In the genomic region with DNA sequence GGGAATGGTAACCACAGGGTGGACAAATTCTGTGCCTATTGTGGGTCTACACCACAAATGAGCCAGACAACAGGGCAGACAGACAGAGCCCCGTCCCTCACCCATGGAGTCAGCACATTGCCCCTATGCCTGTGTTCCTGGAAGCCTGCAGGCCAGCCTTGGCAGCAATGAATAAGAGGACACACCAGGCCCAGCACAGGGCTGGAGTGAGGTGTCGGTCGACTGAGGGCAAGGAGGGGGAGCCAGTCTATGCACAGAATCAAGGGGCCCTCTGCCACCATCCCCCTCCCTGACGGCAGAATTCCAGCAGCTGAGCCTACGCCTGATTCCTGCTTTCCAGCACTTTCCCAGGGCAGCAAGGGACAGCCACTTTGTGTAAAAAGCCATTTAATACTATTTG, we compare ENCODE assay signal across 16 cellular contexts.
A peak's percentile ranks its signal among the peaks of the same experiment; 100 is the strongest.
DNase-seq lines count a peak whose midpoint lies in the region; ATAC-seq and TF ChIP-seq lines count a peak whose summit lies in the region.
"Had no signal": no experiment of that assay in that cellular context is flagged by ENCODE, and none has a peak within 500 bp of the region (broad histone marks: within the 10 kb centered on the region; RNA-seq: fewer than 3 reads in every experiment).

No MANE protein-coding gene starts in this region.

- H3K27ac ChIP-seq in breast epithelium (no peak overlapping the region), spleen (no peak overlapping the region), MM.1S (ENCODE audit: low read length) (no peak overlapping the region)
- H3K27ac ChIP-seq: 22Rv1, A549, HL-60 had no signal

- H3K4me1 ChIP-seq in breast epithelium, result no peaks in the 10 kb centered on the region
- no peaks in the 10 kb centered on the region for H3K4me1 ChIP-seq in spleen
- no peaks in the 10 kb centered on the region for H3K4me1 ChIP-seq in MM.1S (ENCODE audit: low read length)
- H3K4me1 ChIP-seq: A549 had no signal

- no peak overlapping the region for H2AFZ ChIP-seq in MM.1S (ENCODE audit: low read length)

- WGBS in spleen, 5 donors, result 72 to 88% (median 82%) methylated on average over 5 of the region's 5 CpGs

- CTCF ChIA-PET in MCF 10A (lab: Yijun Ruan, JAX), result no interaction called here

- H3K4me2 ChIP-seq in MM.1S (ENCODE audit: low read depth, low read length), result no peak overlapping the region
- H3K4me2 ChIP-seq: A549 had no signal

- no peaks in the 10 kb centered on the region for H3K4me1 Mint-ChIP-seq in MCF 10A (ENCODE audit: insufficient read depth, unreplicated experiment)
- H3K4me1 Mint-ChIP-seq: CD14-positive monocyte; CD4-positive, alpha-beta memory T cell had no signal

- no peaks in the 10 kb centered on the region for H3F3A ChIP-seq in MM.1S (ENCODE audit: insufficient read depth, low read length)

- no peaks in the 10 kb centered on the region for H3K79me2 ChIP-seq in MM.1S (ENCODE audit: low read length)

- BruUV-seq in MCF 10A (replicated peaks; lab: Mats Ljungman, UMichigan), result no TSS peak

- H3K4me3 ChIP-seq in breast epithelium (no peak overlapping the region), spleen (no peak overlapping the region), MM.1S (ENCODE audit: low read length) (no peak overlapping the region)
- H3K4me3 ChIP-seq: A549 had no signal

- H3K9me3 Mint-ChIP-seq in MCF 10A (ENCODE audit: unreplicated experiment), result no peaks in the 10 kb centered on the region
- H3K9me3 Mint-ChIP-seq: CD14-positive monocyte had no signal

- peaks cover 38% of the 10 kb centered on the region for H3K27me3 Mint-ChIP-seq in MCF 10A (ENCODE audit: insufficient read depth, unreplicated experiment)

- TF ChIP-seq POLR2A in breast epithelium (IDR thresholded peaks at IDR 0.05) (no peak), spleen (IDR thresholded peaks at IDR 0.05) (no peak)

- H3K27me3 ChIP-seq in breast epithelium, result no peaks in the 10 kb centered on the region
- H3K27me3 ChIP-seq in spleen (replicated peaks in 1 of 7), result no peaks in the 10 kb centered on the region
- H3K27me3 ChIP-seq in MM.1S (replicated peaks; ENCODE audit: insufficient read depth, low read length), result no peaks in the 10 kb centered on the region

- no peaks in the 10 kb centered on the region for H4K20me1 ChIP-seq in MM.1S (ENCODE audit: insufficient read depth, low read length)

- H3K36me3 Mint-ChIP-seq in MCF 10A (ENCODE audit: insufficient read depth, unreplicated experiment), result no peaks in the 10 kb centered on the region
- H3K36me3 Mint-ChIP-seq: CD14-positive monocyte; CD4-positive, alpha-beta memory T cell had no signal

- no peak overlapping the region for H3K4me3 Mint-ChIP-seq in MCF 10A (ENCODE audit: unreplicated experiment)
- H3K4me3 Mint-ChIP-seq: CD14-positive monocyte; CD4-positive, alpha-beta memory T cell had no signal

- POLR2A ChIA-PET in MCF 10A (lab: Yijun Ruan, JAX), result no interaction called here

- intact Hi-C loops in MCF 10A (cut with micrococcal nuclease), result no loop called here
- intact Hi-C loops in breast epithelium (cut with DNase I; ENCODE audit: low total_unique reads), result loop anchor here (10.0 kb wide), 1 partner anchor 419 kb away; no protein-coding TSS in a partner anchor
- intact Hi-C loops in spleen (cut with DNase I; ENCODE audit: low total_unique reads), result no loop called here

- peak overlapping the region; percentile 55 for H3K27ac Mint-ChIP-seq in MCF 10A (ENCODE audit: low read depth, unreplicated experiment)
- H3K27ac Mint-ChIP-seq: CD14-positive monocyte; CD4-positive, alpha-beta memory T cell had no signal

- H3K36me3 ChIP-seq in breast epithelium (no peaks in the 10 kb centered on the region), spleen (no peaks in the 10 kb centered on the region), MM.1S (replicated peaks; ENCODE audit: insufficient read depth, low read length) (no peaks in the 10 kb centered on the region)

- DNase-seq in MCF 10A (ENCODE audit: unreplicated experiment) (no peak), breast epithelium (ENCODE audit: low spot score in 2 of 2) (no peak), globus pallidus (ENCODE audit: low spot score) (peak; percentile 37), pons (ENCODE audit: low spot score) (peak; percentile 67), spleen (no peak), MM.1S (no peak)
- DNase-seq: AML-193; CD4-positive, alpha-beta memory T cell; DND-41; EL; HCEC 1CT had no signal

- TF ChIP-seq CTCF in MCF 10A (IDR thresholded peaks at IDR 0.05; ENCODE audit: unreplicated experiment), result no peak
- no peak for TF ChIP-seq CTCF in breast epithelium (IDR thresholded peaks at IDR 0.05)
- no peak for TF ChIP-seq CTCF in spleen (IDR thresholded peaks at IDR 0.05 in 8 of 11, conservative IDR thresholded peaks at IDR 0.05 in 3 of 11)
- TF ChIP-seq CTCF in MM.1S (IDR thresholded peaks at IDR 0.05; ENCODE audit: low read length), result no peak

- no peak for ATAC-seq in SK-N-SH treated with all-trans-retinoic acid at 6 μM for 48 hours

- no peaks in the 10 kb centered on the region for H3K9me2 ChIP-seq in MM.1S (replicated peaks; ENCODE audit: insufficient read depth, low read length)

- no peak overlapping the region for H3K9ac ChIP-seq in MM.1S (ENCODE audit: low read length)

- H3K9me3 ChIP-seq in breast epithelium (no peaks in the 10 kb centered on the region), spleen (no peaks in the 10 kb centered on the region), MM.1S (replicated peaks; ENCODE audit: insufficient read depth, low read length) (no peaks in the 10 kb centered on the region)
- H3K9me3 ChIP-seq: A549 had no signal

TF ChIP-seq in SK-N-SH treated with all-trans-retinoic acid at 6 μM for 48 hours, 23 proteins besides CTCF, POLR2A, EP300 and RAD21:
- TF ChIP-seq TOX (CRISPR knock-in tag; IDR thresholded peaks at IDR 0.05; ENCODE audit: borderline replicate concordance), result no peak
- no peak for TF ChIP-seq OSR1 (CRISPR knock-in tag; IDR thresholded peaks at IDR 0.05)
- TF ChIP-seq, protein P1, sequence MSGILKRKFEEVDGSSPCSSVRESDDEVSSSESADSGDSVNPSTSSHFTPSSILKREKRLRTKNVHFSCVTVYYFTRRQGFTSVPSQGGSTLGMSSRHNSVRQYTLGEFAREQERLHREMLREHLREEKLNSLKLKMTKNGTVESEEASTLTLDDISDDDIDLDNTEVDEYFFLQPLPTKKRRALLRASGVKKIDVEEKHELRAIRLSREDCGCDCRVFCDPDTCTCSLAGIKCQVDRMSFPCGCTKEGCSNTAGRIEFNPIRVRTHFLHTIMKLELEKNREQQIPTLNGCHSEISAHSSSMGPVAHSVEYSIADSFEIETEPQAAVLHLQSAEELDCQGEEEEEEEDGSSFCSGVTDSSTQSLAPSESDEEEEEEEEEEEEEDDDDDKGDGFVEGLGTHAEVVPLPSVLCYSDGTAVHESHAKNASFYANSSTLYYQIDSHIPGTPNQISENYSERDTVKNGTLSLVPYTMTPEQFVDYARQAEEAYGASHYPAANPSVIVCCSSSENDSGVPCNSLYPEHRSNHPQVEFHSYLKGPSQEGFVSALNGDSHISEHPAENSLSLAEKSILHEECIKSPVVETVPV (CRISPR knock-in tag; IDR thresholded peaks at IDR 0.05), result no peak
- TF ChIP-seq CSDC2 (CRISPR knock-in tag; IDR thresholded peaks at IDR 0.05), result no peak
- no peak for TF ChIP-seq ZNF565 (CRISPR knock-in tag; conservative IDR thresholded peaks at IDR 0.05; ENCODE audit: low read depth)
- no peak for TF ChIP-seq GLIS3 (CRISPR knock-in tag; IDR thresholded peaks at IDR 0.05)
- TF ChIP-seq ESRRG (CRISPR knock-in tag; IDR thresholded peaks at IDR 0.05), result no peak
- TF ChIP-seq ZFP3 (CRISPR knock-in tag; IDR thresholded peaks at IDR 0.05), result no peak
- TF ChIP-seq, protein P2, sequence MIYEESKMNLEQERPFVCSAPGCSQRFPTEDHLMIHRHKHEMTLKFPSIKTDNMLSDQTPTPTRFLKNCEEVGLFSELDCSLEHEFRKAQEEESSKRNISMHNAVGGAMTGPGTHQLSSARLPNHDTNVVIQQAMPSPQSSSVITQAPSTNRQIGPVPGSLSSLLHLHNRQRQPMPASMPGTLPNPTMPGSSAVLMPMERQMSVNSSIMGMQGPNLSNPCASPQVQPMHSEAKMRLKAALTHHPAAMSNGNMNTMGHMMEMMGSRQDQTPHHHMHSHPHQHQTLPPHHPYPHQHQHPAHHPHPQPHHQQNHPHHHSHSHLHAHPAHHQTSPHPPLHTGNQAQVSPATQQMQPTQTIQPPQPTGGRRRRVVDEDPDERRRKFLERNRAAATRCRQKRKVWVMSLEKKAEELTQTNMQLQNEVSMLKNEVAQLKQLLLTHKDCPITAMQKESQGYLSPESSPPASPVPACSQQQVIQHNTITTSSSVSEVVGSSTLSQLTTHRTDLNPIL (CRISPR knock-in tag; IDR thresholded peaks at IDR 0.05; ENCODE audit: low read depth), result no peak
- no peak for TF ChIP-seq ZC3H10 (CRISPR knock-in tag; IDR thresholded peaks at IDR 0.05)

Comparison
In these comparisons a context has a peak if more than half of its experiments do, and no peak if none do; other contexts are left out.
1. DNase-seq: peak in globus pallidus (single experiment) and pons (single experiment); none in MCF 10A (single experiment), breast epithelium (0 of 2), spleen (single experiment) and MM.1S (single experiment).